In the genomic region with DNA sequence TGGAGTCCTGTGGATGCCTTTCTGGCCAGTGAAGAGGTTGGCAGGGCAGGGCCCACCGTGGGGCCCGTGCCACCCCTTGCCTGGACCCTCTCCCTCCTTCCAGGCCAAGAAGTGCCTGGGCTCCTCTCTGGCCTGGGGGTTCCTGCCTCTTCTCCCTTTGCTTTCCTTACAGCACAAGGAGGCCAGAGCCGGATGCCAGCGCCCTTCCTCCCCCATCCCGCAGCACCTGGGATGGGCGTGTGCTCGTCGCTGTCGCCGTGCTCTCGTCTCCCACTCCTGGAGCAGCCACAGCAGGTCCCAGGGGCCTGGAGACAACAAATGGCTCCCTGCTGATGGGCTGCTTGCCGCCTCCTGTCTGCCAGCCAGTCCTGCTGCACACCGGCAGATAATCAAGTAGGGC, we compare ENCODE assay signal across 26 cellular contexts. TPM values are rescaled to one million over a fixed set of nuclear protein-coding genes. Genes with fewer than 3 reads are reported as not detected.
DNase-seq lines count a peak whose midpoint lies in the region; ATAC-seq and TF ChIP-seq lines count a peak whose summit lies in the region.
"Had no signal": no experiment of that assay in that cellular context is flagged by ENCODE, and none has a peak within 500 bp of the region (broad histone marks: within the 10 kb centered on the region; RNA-seq: fewer than 3 reads in every experiment).

No MANE protein-coding gene starts in this region.

- no peaks in the 10 kb centered on the region for H3K36me3 ChIP-seq in mucosa of descending colon (ENCODE audit: low read depth)
- H3K36me3 ChIP-seq: BE2C, Peyer's patch, transverse colon had no signal

- peaks cover 2% of the 10 kb centered on the region for H3K4me1 ChIP-seq in mucosa of descending colon (ENCODE audit: low read depth)
- H3K4me1 ChIP-seq: BE2C, body of pancreas, Peyer's patch, transverse colon had no signal

- H3K4me3 ChIP-seq in mucosa of descending colon: no peak overlapping the region
- H3K4me3 ChIP-seq: body of pancreas, Peyer's patch, skin epidermis, transverse colon had no signal

- intact Hi-C loops in mucosa of descending colon (cut with DNase I, micrococcal nuclease): no loop called here

- no peak for TF ChIP-seq CTCF in mucosa of descending colon (IDR thresholded peaks at IDR 0.05)

- peak; percentile 72 for DNase-seq in DMS153 (lab: John Stamatoyannopoulos, UW)
- DNase-seq in NCI-H1436 treated with DMSO at 0.1 percent for 48 hours (lab: John Stamatoyannopoulos, UW): peak; percentile 42
- peak; percentile 74 for DNase-seq in NCI-H69 (lab: John Stamatoyannopoulos, UW)
- DNase-seq in mucosa of descending colon: peak in 1 of 3 donors; percentile 5
- no peak for DNase-seq in activated gamma-delta T cell (lab: John Stamatoyannopoulos, UW)
- DNase-seq: ACHN; activated CD4-positive, alpha-beta T cell treated with anti-CD3 and anti-CD28 coated beads, Interleukin-2, amount 50 U/mL, for 1 hour; activated naive CD4-positive, alpha-beta T cell; activated T-cell treated with anti-CD3 and anti-CD28 coated beads, Interleukin-2, amount 50 U/mL, for 4 hours; BE2C; body of pancreas; DMS79; hypothalamus; KBM-7; midbrain; natural killer cell; NCI-H446; Peyer's patch; retina; SHP77 treated with DMSO at 0.1 percent for 48 hours; stimulated activated CD4-positive, alpha-beta T cell treated with anti-CD3 and anti-CD28 coated beads, Interleukin-1b, Interleukin-23, amount 100 ng/mL, for 48 hours; T1000; transverse colon had no signal

- ATAC-seq in mucosa of descending colon (peak; percentile 37), HG02884 (IDR thresholded peaks at IDR 0.05; ENCODE audit: unreplicated experiment) (no peak), SK-N-SH treated with all-trans-retinoic acid at 6 μM for 48 hours (no peak)
- ATAC-seq: activated T-cell treated with anti-CD3 and anti-CD28 coated beads, Interleukin-2, amount 50 U/mL, for 4 hours; body of pancreas; natural killer cell had no signal

- no peaks in the 10 kb centered on the region for H3K9me3 ChIP-seq in mucosa of descending colon
- H3K9me3 ChIP-seq: BE2C, body of pancreas, Peyer's patch, transverse colon had no signal

TF ChIP-seq in SK-N-SH treated with all-trans-retinoic acid at 6 μM for 48 hours, 23 proteins besides CTCF, POLR2A, EP300 and RAD21:
- TF ChIP-seq ZFP3 (CRISPR knock-in tag; IDR thresholded peaks at IDR 0.05): no peak
- TF ChIP-seq ZC3H10 (CRISPR knock-in tag; IDR thresholded peaks at IDR 0.05): no peak
- TF ChIP-seq PPARA (CRISPR knock-in tag; IDR thresholded peaks at IDR 0.05; ENCODE audit: borderline replicate concordance): no peak
- no peak for TF ChIP-seq TCF4 (CRISPR knock-in tag; IDR thresholded peaks at IDR 0.05; ENCODE audit: borderline replicate concordance)
- no peak for TF ChIP-seq ZNF70 (CRISPR knock-in tag; IDR thresholded peaks at IDR 0.05)

RNA-seq across cellular contexts. Expression of a gene that starts 50.7 kb away (rescaled TPM):
- not detected for total RNA-seq in mucosa of descending colon
- total RNA-seq: body of pancreas, Peyer's patch, transverse colon had no signal
